ENCODE assay signal across 10 cellular contexts in the genomic region with DNA sequence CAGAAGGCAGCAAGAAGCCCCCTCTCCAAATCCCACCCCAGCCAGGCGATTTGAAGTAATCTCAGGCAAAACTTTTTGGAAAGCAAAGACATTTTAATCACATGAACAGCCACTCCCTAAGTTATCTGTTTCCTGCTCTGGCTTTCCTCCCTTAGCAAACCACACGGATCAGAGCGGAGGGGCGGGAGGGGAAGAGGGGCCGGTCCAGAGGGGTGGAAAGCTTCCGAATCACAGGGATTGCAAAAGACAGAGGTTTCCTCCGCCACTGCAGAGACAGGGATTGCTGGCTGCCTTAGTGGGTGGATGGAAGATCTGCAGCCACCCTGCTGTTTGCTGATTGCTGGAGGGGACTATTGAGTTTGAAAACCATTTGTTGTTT. TPM values are rescaled to one million over a fixed set of nuclear protein-coding genes. Genes with fewer than 3 reads are reported as not detected.
A peak's percentile ranks its signal among the peaks of the same experiment; 100 is the strongest.
DNase-seq lines count a peak whose midpoint lies in the region; ATAC-seq and TF ChIP-seq lines count a peak whose summit lies in the region.
"Had no signal": no experiment of that assay in that cellular context is flagged by ENCODE, and none has a peak within 500 bp of the region (broad histone marks: within the 10 kb centered on the region; RNA-seq: fewer than 3 reads in every experiment).

No MANE protein-coding gene starts in this region.

- peaks cover 16% of the 10 kb centered on the region for H3K36me3 ChIP-seq in SJCRH30
- H3K36me3 ChIP-seq in muscle layer of duodenum (ENCODE audit: control insufficient read depth in 1 of 2, insufficient read depth in 2 of 2, low read length in 2 of 2), result no peaks in the 10 kb centered on the region
- H3K36me3 ChIP-seq: neutrophil had no signal

- H3K27me3 ChIP-seq in SJCRH30 (no peaks in the 10 kb centered on the region), muscle layer of duodenum (ENCODE audit: low read depth, low read length) (no peaks in the 10 kb centered on the region)

- H3K36me3 Mint-ChIP-seq in stimulated activated effector memory CD8-positive, alpha-beta T cell treated with anti-CD3 and anti-CD28 coated beads, Interleukin-12 subunit alpha, Interleukin-12 subunit beta, amount 100 ng/mL, for 72 hours, result no peaks in the 10 kb centered on the region

- ATAC-seq in GM21447 (IDR thresholded peaks at IDR 0.05; ENCODE audit: unreplicated experiment), result no peak
- no peak for ATAC-seq in stimulated activated effector memory CD8-positive, alpha-beta T cell treated with anti-CD3 and anti-CD28 coated beads, Interleukin-12 subunit alpha, Interleukin-12 subunit beta, amount 100 ng/mL, for 72 hours

- peaks cover 17% of the 10 kb centered on the region for H3K4me1 Mint-ChIP-seq in stimulated activated effector memory CD8-positive, alpha-beta T cell treated with anti-CD3 and anti-CD28 coated beads, Interleukin-12 subunit alpha, Interleukin-12 subunit beta, amount 100 ng/mL, for 72 hours

- no peak overlapping the region for H3K4me3 Mint-ChIP-seq in stimulated activated effector memory CD8-positive, alpha-beta T cell treated with anti-CD3 and anti-CD28 coated beads, Interleukin-12 subunit alpha, Interleukin-12 subunit beta, amount 100 ng/mL, for 72 hours
- H3K4me3 Mint-ChIP-seq: CD4-positive, alpha-beta T cell had no signal

- TF ChIP-seq CTCF in AG09319 (IDR thresholded peaks at IDR 0.05; ENCODE audit: low read depth, low read length) (no peak), fibroblast of mammary gland (conservative IDR thresholded peaks at IDR 0.05; ENCODE audit: control insufficient read depth, insufficient read depth, low read depth, low read length) (no peak)

- no peaks in the 10 kb centered on the region for H3K9me3 Mint-ChIP-seq in stimulated activated effector memory CD8-positive, alpha-beta T cell treated with anti-CD3 and anti-CD28 coated beads, Interleukin-12 subunit alpha, Interleukin-12 subunit beta, amount 100 ng/mL, for 72 hours
- H3K9me3 Mint-ChIP-seq: CD4-positive, alpha-beta T cell had no signal

- H3K27ac Mint-ChIP-seq in stimulated activated effector memory CD8-positive, alpha-beta T cell treated with anti-CD3 and anti-CD28 coated beads, Interleukin-12 subunit alpha, Interleukin-12 subunit beta, amount 100 ng/mL, for 72 hours, result no peak overlapping the region
- H3K27ac Mint-ChIP-seq: CD4-positive, alpha-beta T cell had no signal

- H3K4me1 ChIP-seq in SJCRH30, result peaks cover 90% of the 10 kb centered on the region
- H3K4me1 ChIP-seq in muscle layer of duodenum (ENCODE audit: control insufficient read depth in 1 of 2, insufficient read depth in 2 of 2, low read length in 2 of 2), result peaks cover 27 to 78% of the 10 kb centered on the region in 2 donors

- peak; percentile 75 for DNase-seq in AG09319 (ENCODE audit: extremely low read depth, low read depth)
- DNase-seq in SJCRH30, result peak; percentile 62 to 72
- peak; percentile 90 for DNase-seq in fibroblast of mammary gland (ENCODE audit: low read depth)
- DNase-seq in NCI-H2029 (lab: John Stamatoyannopoulos, UW), result no peak
- DNase-seq in stimulated activated effector memory CD8-positive, alpha-beta T cell treated with anti-CD3 and anti-CD28 coated beads, Interleukin-12 subunit alpha, Interleukin-12 subunit beta, amount 100 ng/mL, for 72 hours (ENCODE audit: low spot score in 2 of 2), result no peak
- no peak for DNase-seq in activated CD4-positive, alpha-beta T cell treated with anti-CD3 and anti-CD28 coated beads for 48 hours
- DNase-seq: CD4-positive, alpha-beta T cell had no signal

- H3K4me3 ChIP-seq in SJCRH30 (peak overlapping the region; percentile 20), fibroblast of mammary gland (ENCODE audit: control insufficient read depth, low read depth, low read length) (no peak overlapping the region), muscle layer of duodenum (ENCODE audit: low read depth in 1 of 2, low read length in 2 of 2) (peak overlapping the region; percentile 3 to 12)

- peak overlapping the region; percentile 92 for H3K27ac ChIP-seq in SJCRH30
- H3K27ac ChIP-seq in muscle layer of duodenum (ENCODE audit: low read length), result peak overlapping the region; percentile 79
- H3K27ac ChIP-seq: neutrophil had no signal

- H3K9me3 ChIP-seq in SJCRH30 (replicated peaks) (no peaks in the 10 kb centered on the region), muscle layer of duodenum (ENCODE audit: control insufficient read depth in 1 of 2, low read length in 2 of 2) (no peaks in the 10 kb centered on the region)
- H3K9me3 ChIP-seq: neutrophil had no signal

RNA-seq across cellular contexts. Expression of gene ZCCHC24, which starts 41.2 kb away (rescaled TPM):
- total RNA-seq in SJCRH30 (2014; rRNA removed; shearing (Covaris generic)), result 53.1 and 53.7 TPM in 2 replicates

RNA-seq across cellular contexts. Expression of gene PPIF, which starts 57.0 kb away (rescaled TPM):
- 98.8 and 103 TPM in 2 replicates for total RNA-seq in SJCRH30 (2014; rRNA removed; shearing (Covaris generic))

Comparison
In these comparisons a context has a peak if more than half of its experiments do, and no peak if none do; other contexts are left out.
1. DNase-seq: peak in AG09319 (single experiment), SJCRH30 (2 of 2) and fibroblast of mammary gland (single experiment); none in NCI-H2029 (single experiment), stimulated activated effector memory CD8-positive, alpha-beta T cell treated with anti-CD3 and anti-CD28 coated beads, Interleukin-12 subunit alpha, Interleukin-12 subunit beta, amount 100 ng/mL, for 72 hours (0 of 2) and activated CD4-positive, alpha-beta T cell treated with anti-CD3 and anti-CD28 coated beads for 48 hours (single experiment).